Comparison of ENCODE assay signal across 1 cellular context in genomic region chrX:16842684-16843083, GRCh38.
TF ChIP-seq lines count a peak whose summit lies in the region.

No MANE protein-coding gene starts in this region.

TF ChIP-seq in HCT116, 20 proteins besides CTCF, POLR2A, EP300 and RAD21 (continued from another document):
- TF ChIP-seq, protein P1, sequence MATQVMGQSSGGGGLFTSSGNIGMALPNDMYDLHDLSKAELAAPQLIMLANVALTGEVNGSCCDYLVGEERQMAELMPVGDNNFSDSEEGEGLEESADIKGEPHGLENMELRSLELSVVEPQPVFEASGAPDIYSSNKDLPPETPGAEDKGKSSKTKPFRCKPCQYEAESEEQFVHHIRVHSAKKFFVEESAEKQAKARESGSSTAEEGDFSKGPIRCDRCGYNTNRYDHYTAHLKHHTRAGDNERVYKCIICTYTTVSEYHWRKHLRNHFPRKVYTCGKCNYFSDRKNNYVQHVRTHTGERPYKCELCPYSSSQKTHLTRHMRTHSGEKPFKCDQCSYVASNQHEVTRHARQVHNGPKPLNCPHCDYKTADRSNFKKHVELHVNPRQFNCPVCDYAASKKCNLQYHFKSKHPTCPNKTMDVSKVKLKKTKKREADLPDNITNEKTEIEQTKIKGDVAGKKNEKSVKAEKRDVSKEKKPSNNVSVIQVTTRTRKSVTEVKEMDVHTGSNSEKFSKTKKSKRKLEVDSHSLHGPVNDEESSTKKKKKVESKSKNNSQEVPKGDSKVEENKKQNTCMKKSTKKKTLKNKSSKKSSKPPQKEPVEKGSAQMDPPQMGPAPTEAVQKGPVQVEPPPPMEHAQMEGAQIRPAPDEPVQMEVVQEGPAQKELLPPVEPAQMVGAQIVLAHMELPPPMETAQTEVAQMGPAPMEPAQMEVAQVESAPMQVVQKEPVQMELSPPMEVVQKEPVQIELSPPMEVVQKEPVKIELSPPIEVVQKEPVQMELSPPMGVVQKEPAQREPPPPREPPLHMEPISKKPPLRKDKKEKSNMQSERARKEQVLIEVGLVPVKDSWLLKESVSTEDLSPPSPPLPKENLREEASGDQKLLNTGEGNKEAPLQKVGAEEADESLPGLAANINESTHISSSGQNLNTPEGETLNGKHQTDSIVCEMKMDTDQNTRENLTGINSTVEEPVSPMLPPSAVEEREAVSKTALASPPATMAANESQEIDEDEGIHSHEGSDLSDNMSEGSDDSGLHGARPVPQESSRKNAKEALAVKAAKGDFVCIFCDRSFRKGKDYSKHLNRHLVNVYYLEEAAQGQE (IDR thresholded peaks at IDR 0.05; ENCODE audit: low read depth): no peak
- TF ChIP-seq MAX (IDR thresholded peaks at IDR 0.05) (no peak), ZNF274 (IDR thresholded peaks at IDR 0.05; ENCODE audit: low read depth, low read length) (no peak), ZFX (IDR thresholded peaks at IDR 0.05) (no peak), SIN3A (IDR thresholded peaks at IDR 0.05; ENCODE audit: low read depth) (no peak), TCF7L2 (IDR thresholded peaks at IDR 0.05; ENCODE audit: borderline replicate concordance, extremely low read depth, insufficient read depth, insufficient read length) (no peak), SRF (IDR thresholded peaks at IDR 0.05; ENCODE audit: low read depth) (no peak), JUND (IDR thresholded peaks at IDR 0.05) (no peak), CEBPB (IDR thresholded peaks at IDR 0.05; ENCODE audit: low read depth) (no peak), EZH2 (IDR thresholded peaks at IDR 0.05) (no peak), FOSL1 (IDR thresholded peaks at IDR 0.05; ENCODE audit: low read depth) (no peak)
- TF ChIP-seq, protein P2, sequence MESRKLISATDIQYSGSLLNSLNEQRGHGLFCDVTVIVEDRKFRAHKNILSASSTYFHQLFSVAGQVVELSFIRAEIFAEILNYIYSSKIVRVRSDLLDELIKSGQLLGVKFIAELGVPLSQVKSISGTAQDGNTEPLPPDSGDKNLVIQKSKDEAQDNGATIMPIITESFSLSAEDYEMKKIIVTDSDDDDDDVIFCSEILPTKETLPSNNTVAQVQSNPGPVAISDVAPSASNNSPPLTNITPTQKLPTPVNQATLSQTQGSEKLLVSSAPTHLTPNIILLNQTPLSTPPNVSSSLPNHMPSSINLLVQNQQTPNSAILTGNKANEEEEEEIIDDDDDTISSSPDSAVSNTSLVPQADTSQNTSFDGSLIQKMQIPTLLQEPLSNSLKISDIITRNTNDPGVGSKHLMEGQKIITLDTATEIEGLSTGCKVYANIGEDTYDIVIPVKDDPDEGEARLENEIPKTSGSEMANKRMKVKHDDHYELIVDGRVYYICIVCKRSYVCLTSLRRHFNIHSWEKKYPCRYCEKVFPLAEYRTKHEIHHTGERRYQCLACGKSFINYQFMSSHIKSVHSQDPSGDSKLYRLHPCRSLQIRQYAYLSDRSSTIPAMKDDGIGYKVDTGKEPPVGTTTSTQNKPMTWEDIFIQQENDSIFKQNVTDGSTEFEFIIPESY (IDR thresholded peaks at IDR 0.05; ENCODE audit: extremely low read depth, insufficient replicate concordance, low read length): no peak
